ENCODE assay signal across 8 cellular contexts in genomic region chr9:4665357-4665756, GRCh38. TPM values are rescaled to one million over a fixed set of nuclear protein-coding genes. Genes with fewer than 3 reads are reported as not detected.
A peak's percentile ranks its signal among the peaks of the same experiment; 100 is the strongest.
DNase-seq lines count a peak whose midpoint lies in the region; ATAC-seq and TF ChIP-seq lines count a peak whose summit lies in the region.

No MANE protein-coding gene starts in this region.

- ATAC-seq in PC-3, result no peak
- no peak for ATAC-seq in psoas muscle
- ATAC-seq in HG03460 (IDR thresholded peaks at IDR 0.05; ENCODE audit: unreplicated experiment), result no peak
- no peak for ATAC-seq in HG03196 (IDR thresholded peaks at IDR 0.05; ENCODE audit: unreplicated experiment)
- ATAC-seq in HG02981 (IDR thresholded peaks at IDR 0.05; ENCODE audit: unreplicated experiment), result no peak

- H3F3A ChIP-seq in PC-3 (ENCODE audit: low read length, unreplicated experiment), result no peaks in the 10 kb centered on the region

- no TSS peak for BruUV-seq in PC-3 (replicated peaks; lab: Mats Ljungman, UMichigan)

- H3K9ac ChIP-seq in PC-3 (ENCODE audit: low read length), result no peak overlapping the region

- H2AFZ ChIP-seq in PC-3 (ENCODE audit: low read length), result peak overlapping the region; percentile 93; the same call in 1 of the 2 replicates

- H3K27ac ChIP-seq in PC-3 (ENCODE audit: low read length) (no peak overlapping the region), esophagus muscularis mucosa (replicated peaks in 1 of 4) (peak overlapping the region; percentile 22 to 73 (median 59)), psoas muscle (no peak overlapping the region)

- TF ChIP-seq EP300 in esophagus muscularis mucosa (IDR thresholded peaks at IDR 0.05), result no peak

- POLR2A ChIA-PET in PC-3 (lab: Charles Lee; ENCODE audit: unreplicated experiment), result interaction anchor here (0.6 to 0.8 kb wide), 2 partner anchors 98 to 1181 kb away, joined by 3 read pairs; no protein-coding TSS in a partner anchor

- no peaks in the 10 kb centered on the region for H3K9me2 ChIP-seq in PC-3 (replicated peaks; ENCODE audit: low read length)

- no peaks in the 10 kb centered on the region for H3K27me3 ChIP-seq in PC-3 (ENCODE audit: low read length)
- H3K27me3 ChIP-seq in esophagus muscularis mucosa, result no peaks in the 10 kb centered on the region
- H3K27me3 ChIP-seq in psoas muscle (ENCODE audit: insufficient read depth in 3 of 3, low read length in 2 of 3), result no peaks in the 10 kb centered on the region

- no peak for TF ChIP-seq POLR2A in esophagus muscularis mucosa (IDR thresholded peaks at IDR 0.05; ENCODE audit: low read depth)

- H3K4me3 ChIP-seq in PC-3 (ENCODE audit: low read length) (peak overlapping the region; percentile 92), esophagus muscularis mucosa (peak overlapping the region; percentile 49 to 60 (median 54)), psoas muscle (peak overlapping the region; percentile 63)

- 80% methylated on average over 2 of the region's 2 CpGs for WGBS in esophagus muscularis mucosa
- WGBS in psoas muscle, 3 donors, result 72 to 82% (median 77%) methylated on average over 2 of the region's 2 CpGs

- peaks cover 4% of the 10 kb centered on the region; the same call in 1 of the 2 replicates for H4K20me1 ChIP-seq in PC-3 (ENCODE audit: low read length)

- peak; percentile 39 for DNase-seq in DMS53 (lab: John Stamatoyannopoulos, UW)
- DNase-seq in DMS53 treated with DMSO at 0.1 percent for 48 hours (lab: John Stamatoyannopoulos, UW; ENCODE audit: unreplicated experiment), result no peak
- DNase-seq in PC-3, result no peak
- no peak for DNase-seq in esophagus muscularis mucosa (ENCODE audit: extremely low spot score)
- no peak for DNase-seq in psoas muscle

- H3K79me2 ChIP-seq in PC-3 (ENCODE audit: low read length), result peaks cover 36% of the 10 kb centered on the region

- TF ChIP-seq CTCF in PC-3 (conservative IDR thresholded peaks at IDR 0.05; ENCODE audit: low read depth, low read length) (no peak), esophagus muscularis mucosa (IDR thresholded peaks at IDR 0.05) (no peak), psoas muscle (IDR thresholded peaks at IDR 0.05) (no peak)

- H3K9me3 ChIP-seq in PC-3 (ENCODE audit: low read length), result no peaks in the 10 kb centered on the region
- no peaks in the 10 kb centered on the region for H3K9me3 ChIP-seq in esophagus muscularis mucosa
- H3K9me3 ChIP-seq in psoas muscle, result no peaks in the 10 kb centered on the region

- peak overlapping the region; percentile 91 for H3K4me2 ChIP-seq in PC-3 (ENCODE audit: low read length)

- CTCF ChIA-PET in PC-3 (lab: Charles Lee), result no interaction called here

- intact Hi-C loops in PC-3 (cut with micrococcal nuclease), result no loop called here
- intact Hi-C loops in esophagus muscularis mucosa (cut with DNase I), result loop anchor here (10.0 kb wide), 1 partner anchor 319 kb away; the partner anchor contains the start of gene JAK2
- intact Hi-C loops in psoas muscle (cut with DNase I), result loop anchor here in 1 of 2 donors (5.0 to 10.0 kb wide), 3 partner anchors 77 to 959 kb away; partner anchors contain the start of genes AK3, JAK2 and RIC1

- peaks cover 50% of the 10 kb centered on the region for H3K4me1 ChIP-seq in PC-3 (ENCODE audit: insufficient read depth, low read length)
- H3K4me1 ChIP-seq in esophagus muscularis mucosa, result peaks cover 20 to 54% (median 50%) of the 10 kb centered on the region in 4 donors
- H3K4me1 ChIP-seq in psoas muscle, result peaks cover 24% of the 10 kb centered on the region

- H3K36me3 ChIP-seq in PC-3 (ENCODE audit: low read depth, low read length) (no peaks in the 10 kb centered on the region), esophagus muscularis mucosa (no peaks in the 10 kb centered on the region), psoas muscle (ENCODE audit: insufficient read depth in 1 of 2, low read depth in 1 of 2) (no peaks in the 10 kb centered on the region)

RNA-seq across cellular contexts. Expression of gene SPATA6L, which starts 0.9 kb away (rescaled TPM):
- total RNA-seq in PC-3 (2014; rRNA removed) (1.4 TPM in 1 of 2 replicates, not detected in the other), esophagus muscularis mucosa (1 to 10 TPM in 2 of 4 donors, under 1 TPM in 2; 0.23 to 1.7 (median 1.1) TPM), psoas muscle (under 1 TPM; 0.22 to 0.79 (median 0.47) TPM)
- polyA plus RNA-seq in psoas muscle, result under 1 TPM; 0.09 to 0.15 (median 0.12) TPM

RNA-seq across cellular contexts. Expression of gene PLPP6, which starts 3.3 kb away (rescaled TPM):
- 3.6 and 4.0 TPM in 2 replicates for total RNA-seq in PC-3 (2014; rRNA removed)
- total RNA-seq in esophagus muscularis mucosa, result 1 to 10 TPM; 3.8 to 6.3 (median 6.2) TPM
- total RNA-seq in psoas muscle, result 1 to 10 TPM; 1.1 to 2.3 (median 1.9) TPM
- polyA plus RNA-seq in psoas muscle, result 1 to 10 TPM in 2 of 3 donors, under 1 TPM in 1; 0.53 to 3.1 (median 1.1) TPM

RNA-seq across cellular contexts. Expression of gene CDC37L1, which starts 14.0 kb away (rescaled TPM):
- 5.1 and 7.8 TPM in 2 replicates for total RNA-seq in PC-3 (2014; rRNA removed)
- 100 to 1,000 TPM in 1 of 4 donors, 10 to 100 TPM in 3; 78.3 to 115 (median 86.4) TPM for total RNA-seq in esophagus muscularis mucosa
- total RNA-seq in psoas muscle, result 100 to 1,000 TPM in 1 of 4 donors, 10 to 100 TPM in 3; 67.3 to 150 (median 93.0) TPM
- polyA plus RNA-seq in psoas muscle, result 100 to 1,000 TPM in 1 of 3 donors, 10 to 100 TPM in 2; 46.7 to 184 (median 58.8) TPM

Comparison
In these comparisons a context has a peak if more than half of its experiments do, and no peak if none do; other contexts are left out.
1. H3K27ac ChIP-seq: peak in esophagus muscularis mucosa (4 of 4); none in PC-3 (single experiment) and psoas muscle (single experiment).
2. Peak in every context shown above with its lines, with median percentiles within 50 percentile points of each other: H3K4me3 ChIP-seq.